Comparison of ENCODE assay signal across 14 cellular contexts in the genomic region with DNA sequence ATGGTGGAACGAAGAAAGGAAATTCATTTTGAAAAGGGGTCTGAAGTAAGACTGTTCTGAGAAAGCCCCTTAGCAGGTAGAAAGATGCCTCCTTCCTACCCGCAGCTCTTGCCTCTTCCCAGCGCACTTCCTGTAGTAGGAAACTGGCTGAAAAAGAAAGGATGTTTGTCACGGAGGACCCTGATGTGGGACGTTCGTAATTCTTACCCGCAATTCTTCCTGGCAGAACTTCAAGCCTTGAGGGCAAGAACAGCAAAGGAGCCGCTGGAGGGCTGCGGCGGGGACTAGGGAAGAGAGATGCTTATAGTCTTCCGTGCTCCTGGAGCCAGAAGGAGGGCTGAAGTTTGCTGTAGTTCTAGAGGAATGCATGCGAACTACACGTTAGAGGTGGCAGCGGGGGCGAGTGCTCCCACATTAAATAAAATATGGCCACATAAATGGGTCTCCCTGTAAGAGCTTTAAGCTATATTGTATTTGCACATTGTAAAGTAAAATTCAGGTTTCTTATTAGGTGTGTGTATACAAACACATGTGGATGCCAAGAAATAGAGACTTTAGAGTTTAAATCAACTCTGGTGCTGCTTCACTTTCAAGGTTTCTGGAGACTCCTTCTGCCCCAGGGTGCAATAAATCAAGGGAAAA. TPM values are rescaled to one million over a fixed set of nuclear protein-coding genes. Genes with fewer than 3 reads are reported as not detected.
DNase-seq lines count a peak whose midpoint lies in the region; ATAC-seq and TF ChIP-seq lines count a peak whose summit lies in the region.
"Had no signal": no experiment of that assay in that cellular context is flagged by ENCODE, and none has a peak within 500 bp of the region (broad histone marks: within the 10 kb centered on the region; RNA-seq: fewer than 3 reads in every experiment).

No MANE protein-coding gene starts in this region.

- H3K9me3 ChIP-seq in T-helper 17 cell (ENCODE audit: control insufficient read depth, low read length, poor library complexity, severe bottlenecking) (no peaks in the 10 kb centered on the region), hepatocyte (ENCODE audit: low read depth) (no peaks in the 10 kb centered on the region)
- H3K9me3 ChIP-seq: adrenal gland had no signal

- H3K27me3 Mint-ChIP-seq in T-helper 17 cell (peaks cover 90% of the 10 kb centered on the region), CD14-positive monocyte (ENCODE audit: low read depth in 3 of 3) (peaks cover 98 to 99% (median 99%) of the 10 kb centered on the region in 3 donors)

- H3K27ac ChIP-seq in hepatocyte = no peak overlapping the region
- H3K27ac ChIP-seq: adrenal gland, dorsolateral prefrontal cortex had no signal

- DNase-seq in AG04449 (ENCODE audit: low read depth, low spot score) (no peak), ELF-1 (ENCODE audit: low read depth, low spot score) (peak; percentile 55), T-helper 17 cell (no peak), hepatocyte (ENCODE audit: low spot score) (no peak), LoVo (ENCODE audit: low spot score) (no peak), CD14-positive monocyte (ENCODE audit: low spot score) (no peak), NCI-H526 (lab: John Stamatoyannopoulos, UW) (no peak)
- DNase-seq: activated CD4-positive, alpha-beta T cell treated with anti-CD3 and anti-CD28 coated beads for 1 hour; adrenal gland; CD8-positive, alpha-beta memory T cell; dorsolateral prefrontal cortex; kidney had no signal

- H4K20me1 ChIP-seq in hepatocyte (ENCODE audit: insufficient read depth, poor library complexity, severe bottlenecking) = no peaks in the 10 kb centered on the region

- POLR2A ChIA-PET in AG04449 (lab: Yijun Ruan, JAX) = no interaction called here

- intact Hi-C loops in CD14-positive monocyte (cut with micrococcal nuclease) = no loop called here

- H3K27me3 ChIP-seq in hepatocyte = peaks cover 100% of the 10 kb centered on the region

- peak overlapping the region; percentile 37 for H3K4me2 ChIP-seq in hepatocyte

- peak overlapping the region; percentile 57 for H3K27ac Mint-ChIP-seq in T-helper 17 cell
- no peak overlapping the region for H3K27ac Mint-ChIP-seq in CD14-positive monocyte

- H3K79me2 ChIP-seq in hepatocyte = no peaks in the 10 kb centered on the region

- H3K36me3 Mint-ChIP-seq in T-helper 17 cell (ENCODE audit: low read depth) (no peaks in the 10 kb centered on the region), CD14-positive monocyte (peaks cover 0 to 17% of the 10 kb centered on the region in 2 donors)
- H3K36me3 Mint-ChIP-seq: CD8-positive, alpha-beta memory T cell had no signal

- peaks cover 14% of the 10 kb centered on the region for H3K4me1 ChIP-seq in hepatocyte (ENCODE audit: insufficient read depth)

- H3K4me3 Mint-ChIP-seq in T-helper 17 cell = peak overlapping the region; percentile 39
- peak overlapping the region in 1 of 2 donors; percentile 79 for H3K4me3 Mint-ChIP-seq in CD14-positive monocyte

- H3K4me3 ChIP-seq in AG04449 (ENCODE audit: low read depth, low read length) = peak overlapping the region; percentile 30
- H3K4me3 ChIP-seq in hepatocyte = no peak overlapping the region
- H3K4me3 ChIP-seq: adrenal gland, dorsolateral prefrontal cortex had no signal

- no peaks in the 10 kb centered on the region for H3K9me2 ChIP-seq in hepatocyte (replicated peaks; ENCODE audit: insufficient read depth)

- H2AFZ ChIP-seq in hepatocyte = no peak overlapping the region

- ATAC-seq in T-helper 17 cell (no peak), HG02840 (IDR thresholded peaks at IDR 0.05; ENCODE audit: low FRiP score, unreplicated experiment) (no peak)

- peaks cover 39% of the 10 kb centered on the region for H3K4me1 Mint-ChIP-seq in T-helper 17 cell
- peaks cover 50% of the 10 kb centered on the region for H3K4me1 Mint-ChIP-seq in CD14-positive monocyte

- no peaks in the 10 kb centered on the region for H3K36me3 ChIP-seq in hepatocyte (replicated peaks; ENCODE audit: insufficient read depth, low read depth)
- H3K36me3 ChIP-seq: adrenal gland had no signal

- 4% methylated on average over 15 of the region's 15 CpGs for WGBS in hepatocyte (ENCODE audit: low lambda C conversion rate, missing lambda C conversion rate)

- H3K9me3 Mint-ChIP-seq in CD14-positive monocyte = peaks cover 0 to 20% (median 14%) of the 10 kb centered on the region in 7 donors

- no peak for TF ChIP-seq CTCF in AG04449 (IDR thresholded peaks at IDR 0.05; ENCODE audit: insufficient read depth, low read length, missing control alignments)
- no peak for TF ChIP-seq CTCF in hepatocyte (IDR thresholded peaks at IDR 0.05; ENCODE audit: poor library complexity)
- TF ChIP-seq CTCF in CD14-positive monocyte (IDR thresholded peaks at IDR 0.05) = no peak

- CTCF ChIA-PET in AG04449 (lab: Yijun Ruan, JAX) = interaction anchor here (1.0 to 4.5 kb wide), 5 partner anchors 8 to 383 kb away, joined by 3 to 19 read pairs (median 4); partner anchors contain the start of gene LHX9

RNA-seq across cellular contexts. Expression of gene C1orf53, which starts 6.4 kb away (rescaled TPM):
- not detected for total RNA-seq in T-helper 17 cell
- 9.0 and 25.3 TPM in 2 replicates for total RNA-seq in hepatocyte
- polyA plus RNA-seq in hepatocyte = 14.4 and 15.7 TPM in 2 replicates
- 1 to 10 TPM; 5.6 to 8.3 TPM for polyA plus RNA-seq in CD14-positive monocyte
- polyA plus RNA-seq: CD8-positive, alpha-beta memory T cell had no signal

RNA-seq across cellular contexts. Expression of gene LHX9, which starts 8.4 kb away (rescaled TPM):
- total RNA-seq in T-helper 17 cell (not detected), hepatocyte (not detected in 2 replicates)
- polyA plus RNA-seq in hepatocyte (0.34 TPM in 1 of 2 replicates, not detected in the other), CD14-positive monocyte (not detected)
- total RNA-seq: LHCN-M2 had no signal
- polyA plus RNA-seq: CD8-positive, alpha-beta memory T cell had no signal
